ENCODE assay signal across 9 cellular contexts in the genomic region with DNA sequence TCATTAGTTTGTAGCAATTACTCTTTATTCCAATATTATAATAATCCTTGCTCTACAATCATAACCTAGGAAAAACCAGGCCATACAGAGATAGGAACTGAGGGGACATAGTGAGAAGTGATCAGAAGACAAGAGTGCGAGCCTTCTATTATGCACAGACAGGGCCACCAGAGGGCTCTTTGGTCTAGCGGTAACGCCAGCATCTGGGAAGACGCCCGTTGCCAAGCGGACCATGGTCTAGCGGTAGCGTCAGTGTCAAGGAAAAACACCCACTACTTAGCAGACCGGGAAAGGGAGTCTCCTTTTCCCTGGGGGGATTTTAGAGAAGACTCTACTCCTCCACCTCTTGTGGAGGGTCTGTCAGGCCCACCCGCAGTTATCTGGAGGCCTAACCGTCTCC. TPM values are rescaled to one million over a fixed set of nuclear protein-coding genes. Genes with fewer than 3 reads are reported as not detected.
A peak's percentile ranks its signal among the peaks of the same experiment; 100 is the strongest.
DNase-seq lines count a peak whose midpoint lies in the region; TF ChIP-seq lines count a peak whose summit lies in the region.
"Not testable (repeated sequence)": the region's sequence is repeated elsewhere in the genome, so short reads cannot be mapped to it uniquely, and the experiment has no call there.
"Had no signal": no experiment of that assay in that cellular context is flagged by ENCODE, and none has a peak within 500 bp of the region (broad histone marks: within the 10 kb centered on the region; RNA-seq: fewer than 3 reads in every experiment).

No MANE protein-coding gene starts in this region.

- not testable (repeated sequence) for H3K27ac ChIP-seq in OCI-LY3 (ENCODE audit: low read length); left ventricle myocardium inferior (replicated peaks); testis

- not testable (repeated sequence) for TF ChIP-seq POLR2A in testis (IDR thresholded peaks at IDR 0.05)

- peak; percentile 11 for DNase-seq in DMS53 (lab: John Stamatoyannopoulos, UW)
- DNase-seq in HT-29 (ENCODE audit: low spot score) = peak; percentile 30
- peak; percentile 4 for DNase-seq in NCI-H1694 treated with DMSO at 0.1 percent for 48 hours (lab: John Stamatoyannopoulos, UW)
- peak; percentile 30 for DNase-seq in T1000 (lab: John Stamatoyannopoulos, UW)
- DNase-seq in choroid plexus epithelial cell (ENCODE audit: low read depth) = peak; percentile 5
- DNase-seq in left ventricle myocardium inferior = not testable (repeated sequence)
- peak; percentile 57 for DNase-seq in testis

- not testable (repeated sequence) for H3K4me2 ChIP-seq in OCI-LY3 (ENCODE audit: low read length)

- not testable (repeated sequence) for H3K9me3 ChIP-seq in OCI-LY3 (ENCODE audit: insufficient read depth, low read length); left ventricle myocardium inferior (replicated peaks); testis

- not testable (repeated sequence) for H4K20me1 ChIP-seq in OCI-LY3 (ENCODE audit: insufficient read depth, low read length)

- H3K4me3 ChIP-seq in OCI-LY3 (ENCODE audit: low read length); choroid plexus epithelial cell (ENCODE audit: low read depth, low read length); left ventricle myocardium inferior; testis: not testable (repeated sequence)

- H3K36me3 ChIP-seq in OCI-LY3 (replicated peaks; ENCODE audit: low read depth, low read length); left ventricle myocardium inferior; testis (ENCODE audit: low read depth, missing control alignments): not testable (repeated sequence)

- WGBS in testis, 2 donors = 69 to 78% methylated on average over 11 of the region's 11 CpGs

- intact Hi-C loops in left ventricle myocardium inferior (cut with micrococcal nuclease) = loop anchor here (10.0 kb wide), 1 partner anchor 83 kb away; no protein-coding TSS in a partner anchor
- intact Hi-C loops in testis (cut with DNase I; ENCODE audit: low total_unique reads) = loop anchor here (5.0 to 10.0 kb wide), 2 partner anchors 83 to 119 kb away; no protein-coding TSS in a partner anchor

- TF ChIP-seq CTCF in OCI-LY3 (IDR thresholded peaks at IDR 0.05; ENCODE audit: low read depth, low read length) = peak; percentile 32
- peak; percentile 15 for TF ChIP-seq CTCF in choroid plexus epithelial cell (conservative IDR thresholded peaks at IDR 0.05; ENCODE audit: low read depth, low read length)
- TF ChIP-seq CTCF in left ventricle myocardium inferior (IDR thresholded peaks at IDR 0.05; ENCODE audit: borderline replicate concordance) = peak; percentile 18
- not testable (repeated sequence) for TF ChIP-seq CTCF in testis (IDR thresholded peaks at IDR 0.05)

- not testable (repeated sequence) for H3K9ac ChIP-seq in OCI-LY3 (ENCODE audit: low read length)

- H2AFZ ChIP-seq in OCI-LY3 (ENCODE audit: low read depth, low read length) = not testable (repeated sequence)

- H3K27me3 ChIP-seq in OCI-LY3 (ENCODE audit: low read depth, low read length) = peaks cover 54% of the 10 kb centered on the region
- H3K27me3 ChIP-seq in left ventricle myocardium inferior (ENCODE audit: low read depth); testis: not testable (repeated sequence)

- H3K4me1 ChIP-seq in OCI-LY3 (ENCODE audit: low read length); testis: not testable (repeated sequence)
- peaks cover 15% of the 10 kb centered on the region for H3K4me1 ChIP-seq in left ventricle myocardium inferior

- H3K79me2 ChIP-seq in OCI-LY3 (ENCODE audit: low read length) = not testable (repeated sequence)

RNA-seq across cellular contexts. Expression of a gene that starts 27.2 kb away (rescaled TPM):
- 46.7 and 53.2 TPM in 2 replicates for total RNA-seq in HT-29 (2014; rRNA removed; shearing (Covaris generic))
- 41.2 TPM for total RNA-seq in left ventricle myocardium inferior
- total RNA-seq in testis = 10 to 100 TPM; 14.6 to 17.6 TPM
- polyA plus RNA-seq in testis (ENCODE audit: insufficient read depth, low read depth, low replicate concordance) = 5.0 TPM
- polyA plus RNA-seq: IMR-90 had no signal
